15 cellular contexts compared by ENCODE assay signal in genomic region chr6:43038727-43039126, GRCh38. TPM values are rescaled to one million over a fixed set of nuclear protein-coding genes. Genes with fewer than 3 reads are reported as not detected.
DNase-seq lines count a peak whose midpoint lies in the region; ATAC-seq, FAIRE-seq and TF ChIP-seq lines count a peak whose summit lies in the region.
"Had no signal": no experiment of that assay in that cellular context is flagged by ENCODE, and none has a peak within 500 bp of the region (broad histone marks: within the 10 kb centered on the region; RNA-seq: fewer than 3 reads in every experiment).

No MANE protein-coding gene starts in this region.

- no peak overlapping the region for H3K4me3 ChIP-seq in K562
- H3K4me3 ChIP-seq in trophoblast cell (ENCODE audit: low read depth, low read length) = peak overlapping the region; percentile 20
- no peak overlapping the region for H3K4me3 ChIP-seq in endodermal cell (ENCODE audit: low read length)
- H3K4me3 ChIP-seq: BLaER1 treated with 17β-estradiol and CSF1 and Interleukin-3, amounts not matched to agents 10 nM and 100 nM had no signal

- H3K4me1 Mint-ChIP-seq in activated CD4-positive, alpha-beta memory T cell treated with anti-CD3 and anti-CD28 coated beads, Interleukin-2, amount 10 ng/mL, durations not matched to agents 7 days and 5 days = no peaks in the 10 kb centered on the region
- H3K4me1 Mint-ChIP-seq in activated CD4-positive, alpha-beta memory T cell treated with anti-CD3 and anti-CD28 coated beads for 36 hours (ENCODE audit: low read depth) = no peaks in the 10 kb centered on the region
- H3K4me1 Mint-ChIP-seq in endodermal cell (no peaks in the 10 kb centered on the region), T-cell (no peaks in the 10 kb centered on the region)
- H3K4me1 Mint-ChIP-seq: B cell had no signal

- no peak for TF ChIP-seq EP300 in K562 (IDR thresholded peaks at IDR 0.05; ENCODE audit: low read length)

- H3K36me3 ChIP-seq in K562 (ENCODE audit: control insufficient read depth, insufficient read depth, low read length) = peaks cover 80% of the 10 kb centered on the region
- peaks cover 74 to 76% of the 10 kb centered on the region in 2 experiments for H3K36me3 ChIP-seq in trophoblast cell (ENCODE audit: control insufficient read depth in 1 of 2, insufficient read depth in 2 of 2, low read length in 2 of 2)
- peaks cover 67% of the 10 kb centered on the region for H3K36me3 ChIP-seq in endodermal cell (ENCODE audit: control insufficient read depth, insufficient read depth, low read length)

- no peak overlapping the region for H3K4ac ChIP-seq in trophoblast cell (ENCODE audit: low read depth, low read length)

- H3K4me2 ChIP-seq in K562 (ENCODE audit: insufficient read depth, low read length) (no peak overlapping the region), trophoblast cell (ENCODE audit: low read length) (no peak overlapping the region)
- H3K4me2 ChIP-seq: BLaER1 treated with 17β-estradiol and CSF1 and Interleukin-3, amounts not matched to agents 10 nM and 100 nM had no signal

- ATAC-seq in K562 (peak; percentile 46), T-cell (replicated peaks in 1 of 4) (no peak)
- ATAC-seq: CD8-positive, alpha-beta T cell had no signal

- no peak overlapping the region for H4K12ac ChIP-seq in trophoblast cell (ENCODE audit: low read depth, low read length)

- TF ChIP-seq POLR2A in K562 (conservative IDR thresholded peaks at IDR 0.05) = 0 out of 2 replicates have a peak, but pooled peaks have one; percentile 40

- peaks cover 40% of the 10 kb centered on the region for H3K36me3 Mint-ChIP-seq in activated CD4-positive, alpha-beta memory T cell treated with anti-CD3 and anti-CD28 coated beads, Interleukin-2, amount 10 ng/mL, durations not matched to agents 7 days and 5 days (ENCODE audit: low read depth)
- H3K36me3 Mint-ChIP-seq in activated CD4-positive, alpha-beta memory T cell treated with anti-CD3 and anti-CD28 coated beads for 36 hours = peaks cover 35% of the 10 kb centered on the region
- peaks cover 76% of the 10 kb centered on the region for H3K36me3 Mint-ChIP-seq in endodermal cell (ENCODE audit: low read depth)
- peaks cover 43% of the 10 kb centered on the region for H3K36me3 Mint-ChIP-seq in T-cell

- POLR2A ChIA-PET in activated CD4-positive, alpha-beta memory T cell treated with anti-CD3 and anti-CD28 coated beads, Interleukin-2, amount 10 ng/mL, durations not matched to agents 7 days and 5 days (lab: Charles Lee) = no interaction called here
- POLR2A ChIA-PET in activated CD4-positive, alpha-beta memory T cell treated with anti-CD3 and anti-CD28 coated beads for 36 hours (lab: Charles Lee) = no interaction called here
- POLR2A ChIA-PET in RWPE1 (lab: Yijun Ruan, JAX; ENCODE audit: low non-redundant PET) (no interaction called here), K562 (lab: Yijun Ruan, JAX) (interaction anchor here (0.6 to 2.6 kb wide), 6 partner anchors 10 to 105 kb away, joined by 3 to 7 read pairs (median 4); no protein-coding TSS in a partner anchor), T-cell (lab: Charles Lee) (no interaction called here)

- H3K27ac Mint-ChIP-seq in activated CD4-positive, alpha-beta memory T cell treated with anti-CD3 and anti-CD28 coated beads, Interleukin-2, amount 10 ng/mL, durations not matched to agents 7 days and 5 days = peak overlapping the region; percentile 35
- no peak overlapping the region for H3K27ac Mint-ChIP-seq in activated CD4-positive, alpha-beta memory T cell treated with anti-CD3 and anti-CD28 coated beads for 36 hours
- H3K27ac Mint-ChIP-seq in endodermal cell = no peak overlapping the region
- no peak overlapping the region for H3K27ac Mint-ChIP-seq in T-cell
- H3K27ac Mint-ChIP-seq: B cell; CD8-positive, alpha-beta T cell had no signal

- CTCF ChIA-PET in activated CD4-positive, alpha-beta memory T cell treated with anti-CD3 and anti-CD28 coated beads, Interleukin-2, amount 10 ng/mL, durations not matched to agents 7 days and 5 days (lab: Charles Lee) = interaction anchor here (0.6 kb wide), 1 partner anchor 23 kb away, joined by 5 read pairs; no protein-coding TSS in a partner anchor
- CTCF ChIA-PET in activated CD4-positive, alpha-beta memory T cell treated with anti-CD3 and anti-CD28 coated beads for 36 hours (lab: Charles Lee) = interaction anchor here (0.8 kb wide), 1 partner anchor 91 kb away, joined by 3 read pairs; no protein-coding TSS in a partner anchor
- CTCF ChIA-PET in RWPE1 (lab: Yijun Ruan, JAX) = interaction anchor here (0.6 kb wide), 2 partner anchors 50 to 1026 kb away, joined by 3 to 5 read pairs; no protein-coding TSS in a partner anchor
- CTCF ChIA-PET in K562 (lab: Yijun Ruan, JAX; ENCODE audit: low intra/inter-chr PET ratio) = no interaction called here
- CTCF ChIA-PET in T-cell (lab: Charles Lee) = no interaction called here

- no peak overlapping the region for H3K14ac ChIP-seq in trophoblast cell (ENCODE audit: low read length)

- peak overlapping the region; percentile 10; the same call in 1 of the 2 replicates for H3K27ac ChIP-seq in RWPE1
- H3K27ac ChIP-seq in K562 (ENCODE audit: extremely low read depth, low read depth, low read length) = no peak overlapping the region
- H3K27ac ChIP-seq in trophoblast cell (ENCODE audit: low read depth, low read length) = no peak overlapping the region
- no peak overlapping the region for H3K27ac ChIP-seq in endodermal cell (ENCODE audit: low read depth, low read length)
- H3K27ac ChIP-seq: BLaER1 treated with 17β-estradiol and CSF1 and Interleukin-3, amounts not matched to agents 10 nM and 100 nM had no signal

- H3K4me3 Mint-ChIP-seq in activated CD4-positive, alpha-beta memory T cell treated with anti-CD3 and anti-CD28 coated beads, Interleukin-2, amount 10 ng/mL, durations not matched to agents 7 days and 5 days = no peak overlapping the region
- H3K4me3 Mint-ChIP-seq in activated CD4-positive, alpha-beta memory T cell treated with anti-CD3 and anti-CD28 coated beads for 36 hours = no peak overlapping the region
- H3K4me3 Mint-ChIP-seq in endodermal cell (no peak overlapping the region), T-cell (no peak overlapping the region)
- H3K4me3 Mint-ChIP-seq: B cell; CD8-positive, alpha-beta T cell had no signal

- H2AK5ac ChIP-seq in trophoblast cell (ENCODE audit: low read length) = no peak overlapping the region

- in situ Hi-C loops in K562 (cut with MboI) = no loop called here

- no TSS peak for BruUV-seq in K562 (replicated peaks; lab: Mats Ljungman, UMichigan)

- H4K8ac ChIP-seq in trophoblast cell (ENCODE audit: low read depth, low read length) = no peak overlapping the region

- no peaks in the 10 kb centered on the region for H3K79me2 ChIP-seq in K562 (ENCODE audit: control insufficient read depth, insufficient read depth, low read length)
- no peaks in the 10 kb centered on the region for H3K79me2 ChIP-seq in trophoblast cell (ENCODE audit: control insufficient read depth, insufficient read depth, low read length, poor library complexity)

- no peaks in the 10 kb centered on the region for H3K9me3 Mint-ChIP-seq in activated CD4-positive, alpha-beta memory T cell treated with anti-CD3 and anti-CD28 coated beads, Interleukin-2, amount 10 ng/mL, durations not matched to agents 7 days and 5 days
- H3K9me3 Mint-ChIP-seq in activated CD4-positive, alpha-beta memory T cell treated with anti-CD3 and anti-CD28 coated beads for 36 hours = no peaks in the 10 kb centered on the region
- no peaks in the 10 kb centered on the region for H3K9me3 Mint-ChIP-seq in endodermal cell
- H3K9me3 Mint-ChIP-seq in T-cell = no peaks in the 10 kb centered on the region
- H3K9me3 Mint-ChIP-seq: CD8-positive, alpha-beta T cell had no signal

- FAIRE-seq in K562 (lab: Jason Lieb, UNC) = no peak

- H2AFZ ChIP-seq in K562 (ENCODE audit: low read depth, low read length) (no peak overlapping the region), trophoblast cell (ENCODE audit: insufficient read depth, low read length, poor library complexity) (no peak overlapping the region)

- H2BK5ac ChIP-seq in trophoblast cell (ENCODE audit: low read depth, low read length, poor library complexity) = no peak overlapping the region

- no peak overlapping the region for H2BK120ac ChIP-seq in trophoblast cell (ENCODE audit: insufficient read depth, low read length, poor library complexity)

- H4K20me1 ChIP-seq in K562 (replicated peaks; ENCODE audit: control insufficient read depth, insufficient read depth, low read length) = no peaks in the 10 kb centered on the region; the same call in 1 of the 2 replicates

- peaks cover 6% of the 10 kb centered on the region for H3K9me1 ChIP-seq in K562 (ENCODE audit: control insufficient read depth, insufficient read depth, low read length)

- no peak overlapping the region for H3K23ac ChIP-seq in trophoblast cell (ENCODE audit: low read length)

- H3K79me1 ChIP-seq in trophoblast cell (ENCODE audit: low read length) = no peaks in the 10 kb centered on the region

- H3K9me3 ChIP-seq in K562 (replicated peaks; ENCODE audit: control insufficient read depth, insufficient read depth, low read depth, low read length) (no peaks in the 10 kb centered on the region), trophoblast cell (ENCODE audit: insufficient read depth, low read depth, low read length) (peaks cover 1% of the 10 kb centered on the region), endodermal cell (ENCODE audit: control insufficient read depth, low read length) (no peaks in the 10 kb centered on the region)
- H3K9me3 ChIP-seq: BLaER1 treated with 17β-estradiol and CSF1 and Interleukin-3, amounts not matched to agents 10 nM and 100 nM had no signal

- H4K91ac ChIP-seq in trophoblast cell (ENCODE audit: low read depth, low read length) = no peak overlapping the region

- peak overlapping the region in 1 of 2 experiments; percentile 75; a peak in 1 of 4 replicates for H3K9ac ChIP-seq in K562 (ENCODE audit: insufficient read depth in 1 of 2, low read depth in 2 of 2, low read length in 2 of 2)
- no peak overlapping the region for H3K9ac ChIP-seq in trophoblast cell (ENCODE audit: low read length)
- H3K9ac ChIP-seq in endodermal cell (ENCODE audit: extremely low read depth, low read length, poor library complexity, severe bottlenecking) = no peak overlapping the region
- H3K9ac ChIP-seq: BLaER1 treated with 17β-estradiol and CSF1 and Interleukin-3, amounts not matched to agents 10 nM and 100 nM had no signal

- WGBS in K562 (ENCODE audit: insufficient coverage, low coverage, missing lambda C conversion rate) = 54% methylated on average over 8 of the region's 9 CpGs
- no CpG with 5 or more reads among the region's 9 CpGs for WGBS in trophoblast cell (ENCODE audit: extremely low coverage, insufficient coverage, insufficient read length)
- 92 to 95% methylated on average over 8 to 9 of the region's 9 CpGs for WGBS in endodermal cell (ENCODE audit: insufficient coverage in 1 of 2, insufficient read length in 1 of 2), 2 experiments

- DNase-seq in activated CD4-positive, alpha-beta memory T cell treated with anti-CD3 and anti-CD28 coated beads, Interleukin-2, amount 10 ng/mL, durations not matched to agents 7 days and 5 days = no peak
- DNase-seq in activated CD4-positive, alpha-beta memory T cell treated with anti-CD3 and anti-CD28 coated beads for 36 hours = no peak
- no peak for DNase-seq in RWPE1 (ENCODE audit: low spot score)
- no peak for DNase-seq in K562 (ENCODE audit: extremely low read depth in 1 of 4, low spot score in 3 of 4)
- no peak for DNase-seq in trophoblast cell
- no peak for DNase-seq in endodermal cell
- DNase-seq in T-cell = no peak
- DNase-seq: Calu3; CD8-positive, alpha-beta T cell; DMS79 treated with DMSO at 0.1 percent for 48 hours; GF-D8; GOT3; H7 had no signal

- no peak overlapping the region for H3K18ac ChIP-seq in trophoblast cell (ENCODE audit: low read length)

- H3K27me3 Mint-ChIP-seq in activated CD4-positive, alpha-beta memory T cell treated with anti-CD3 and anti-CD28 coated beads, Interleukin-2, amount 10 ng/mL, durations not matched to agents 7 days and 5 days = no peaks in the 10 kb centered on the region
- no peaks in the 10 kb centered on the region for H3K27me3 Mint-ChIP-seq in activated CD4-positive, alpha-beta memory T cell treated with anti-CD3 and anti-CD28 coated beads for 36 hours
- H3K27me3 Mint-ChIP-seq in endodermal cell (ENCODE audit: insufficient read depth) (no peaks in the 10 kb centered on the region), T-cell (no peaks in the 10 kb centered on the region)
- H3K27me3 Mint-ChIP-seq: B cell had no signal

- TF ChIP-seq RAD21 in K562 (CRISPR knock-in tag; conservative IDR thresholded peaks at IDR 0.05 in 1 of 2, IDR thresholded peaks at IDR 0.05 in 1 of 2) = no peak

- H3K4me1 ChIP-seq in K562 (replicated peaks in 1 of 2; ENCODE audit: control insufficient read depth in 2 of 2, insufficient read depth in 2 of 2, low read length in 2 of 2) = peaks cover 0 to 10% of the 10 kb centered on the region in 2 experiments; a peak in 3 of 5 replicates
- H3K4me1 ChIP-seq in trophoblast cell (ENCODE audit: control insufficient read depth in 1 of 2, insufficient read depth in 2 of 2, low read length in 2 of 2) = no peaks in the 10 kb centered on the region
- no peaks in the 10 kb centered on the region for H3K4me1 ChIP-seq in endodermal cell (ENCODE audit: control insufficient read depth, insufficient read depth, low read length)

- H3K27me3 ChIP-seq in K562 (ENCODE audit: control insufficient read depth in 2 of 2, insufficient read depth in 2 of 2, low read length in 2 of 2) (no peaks in the 10 kb centered on the region), trophoblast cell (ENCODE audit: insufficient read depth, low read length) (no peaks in the 10 kb centered on the region), endodermal cell (ENCODE audit: control insufficient read depth, insufficient read depth, low read length, poor library complexity, severe bottlenecking) (no peaks in the 10 kb centered on the region)
- H3K27me3 ChIP-seq: BLaER1 treated with 17β-estradiol and CSF1 and Interleukin-3, amounts not matched to agents 10 nM and 100 nM had no signal

- no peak overlapping the region for H2BK12ac ChIP-seq in trophoblast cell (ENCODE audit: low read length)

- TF ChIP-seq CTCF in RWPE1 (conservative IDR thresholded peaks at IDR 0.05; ENCODE audit: low read depth) = no peak
- no peak for TF ChIP-seq CTCF in K562 (IDR thresholded peaks at IDR 0.05 in 2 of 3, conservative IDR thresholded peaks at IDR 0.05 in 1 of 3; ENCODE audit: insufficient read depth in 2 of 3, low read depth in 1 of 3, low read length in 3 of 3)
- no peak for TF ChIP-seq CTCF in endodermal cell (conservative IDR thresholded peaks at IDR 0.05)

- intact Hi-C loops in activated CD4-positive, alpha-beta memory T cell treated with anti-CD3 and anti-CD28 coated beads for 36 hours (cut with micrococcal nuclease) = no loop called here
- intact Hi-C loops in K562 (cut with micrococcal nuclease) = no loop called here

RNA-seq across cellular contexts. Expression of gene CUL7, which starts 14.9 kb away (rescaled TPM):
- total RNA-seq in activated CD4-positive, alpha-beta memory T cell treated with anti-CD3 and anti-CD28 coated beads, Interleukin-2, amount 10 ng/mL, durations not matched to agents 7 days and 5 days = 10 to 100 TPM; 12.7 to 13.0 TPM
- total RNA-seq in activated CD4-positive, alpha-beta memory T cell treated with anti-CD3 and anti-CD28 coated beads for 36 hours = 10 to 100 TPM; 23.2 to 23.8 TPM
- total RNA-seq in K562 (2011; cell fraction: chromatin; rRNA removed; ENCODE audit: low replicate concordance) = 70.4 and 175 TPM in 2 replicates
- 86.6 and 96.7 TPM in 2 replicates for total RNA-seq in K562 (2011; cell fraction: nucleolus; rRNA removed)
- total RNA-seq in K562 (2011; cell fraction: nucleoplasm; rRNA removed) = 50.5 and 66.0 TPM in 2 replicates
- total RNA-seq in K562 (2014; rRNA removed) (8.6 and 10.9 TPM in 2 replicates), K562 (2014; rRNA removed; fragmentation: Illumina TruSeq; extraction: Trizol) (3.7 and 4.8 TPM in 2 replicates), K562 (2015; rRNA removed; fragmentation: Illumina TruSeq; extraction: Trizol) (8.0 and 8.3 TPM in 2 replicates), K562 (2021) (13.5 and 14.7 TPM in 2 replicates), endodermal cell (10 to 100 TPM; 39.0 to 51.7 TPM), T-cell (10 to 100 TPM in 3 of 5 donors, 1 to 10 TPM in 2; 6.9 to 15.9 (median 11.6) TPM)
- polyA plus RNA-seq in K562 (2011; rRNA removed) (20.1 and 40.1 TPM in 2 replicates), K562 (2014; fragmentation: Illumina TruSeq; extraction: Trizol) (10.2 and 10.4 TPM in 2 replicates), K562 (2014; fragmentation: Nextera tagmentation; extraction: Ambion mirVana) (under 1 TPM; 0.44 to 0.74 TPM), K562 (2014; rRNA removed) (11.9 and 14.3 TPM in 2 replicates)
- polyA plus RNA-seq in K562 (2011; cell fraction: cytosol; rRNA removed) = 28.7 and 31.1 TPM in 2 replicates
- 166 and 186 TPM in 2 replicates for polyA plus RNA-seq in K562 (2011; cell fraction: nucleus; rRNA removed)
- 16.0 and 41.6 TPM in 2 replicates for polyA plus RNA-seq in K562 (2012)
- polyA minus RNA-seq in K562 (2011; rRNA and poly(A)+ RNA removed) = 23.5 and 28.2 TPM in 2 replicates
- 16.0 and 23.6 TPM in 2 replicates for polyA minus RNA-seq in K562 (2011; cell fraction: cytosol; rRNA and poly(A)+ RNA removed)
- 33.4 and 49.4 TPM in 2 replicates for polyA minus RNA-seq in K562 (2011; cell fraction: nucleus; rRNA and poly(A)+ RNA removed)
- 22.6 and 22.9 TPM in 2 replicates for polyA plus RNA-seq in trophoblast cell (2013)
- 37.9 TPM for polyA plus RNA-seq in endodermal cell (2013, experiment 1 of 2)
- 36.0 TPM for polyA plus RNA-seq in endodermal cell (2013, experiment 2 of 2)

RNA-seq across cellular contexts. Expression of gene RRP36, which starts 17.3 kb away (rescaled TPM):
- total RNA-seq in activated CD4-positive, alpha-beta memory T cell treated with anti-CD3 and anti-CD28 coated beads, Interleukin-2, amount 10 ng/mL, durations not matched to agents 7 days and 5 days = 10 to 100 TPM; 59.2 to 60.4 TPM
- 10 to 100 TPM; 54.0 to 55.6 TPM for total RNA-seq in activated CD4-positive, alpha-beta memory T cell treated with anti-CD3 and anti-CD28 coated beads for 36 hours
- 51.0 and 53.5 TPM in 2 replicates for total RNA-seq in K562 (2011; cell fraction: chromatin; rRNA removed; ENCODE audit: low replicate concordance)
- 31.8 and 33.4 TPM in 2 replicates for total RNA-seq in K562 (2011; cell fraction: nucleolus; rRNA removed)
- 45.2 and 57.8 TPM in 2 replicates for total RNA-seq in K562 (2011; cell fraction: nucleoplasm; rRNA removed)
- total RNA-seq in K562 (2014; rRNA removed) (133 and 150 TPM in 2 replicates), K562 (2014; rRNA removed; fragmentation: Illumina TruSeq; extraction: Trizol) (138 and 143 TPM in 2 replicates), K562 (2015; rRNA removed; fragmentation: Illumina TruSeq; extraction: Trizol) (143 and 144 TPM in 2 replicates), K562 (2021) (101 TPM in 2 replicates), endodermal cell (10 to 100 TPM; 76.9 to 80.6 TPM), T-cell (10 to 100 TPM; 27.3 to 51.2 (median 47.3) TPM)
- polyA plus RNA-seq in K562 (2011; rRNA removed) (68.4 and 83.5 TPM in 2 replicates), K562 (2014; fragmentation: Illumina TruSeq; extraction: Trizol) (93.6 and 114 TPM in 2 replicates), K562 (2014; fragmentation: Nextera tagmentation; extraction: Ambion mirVana) (10 to 100 TPM; 27.6 to 31.7 TPM), K562 (2014; rRNA removed) (129 and 132 TPM in 2 replicates)
- polyA plus RNA-seq in K562 (2011; cell fraction: cytosol; rRNA removed) = 47.5 and 48.7 TPM in 2 replicates
- polyA plus RNA-seq in K562 (2011; cell fraction: nucleus; rRNA removed) = 27.9 and 28.0 TPM in 2 replicates
- 72.2 and 89.9 TPM in 2 replicates for polyA plus RNA-seq in K562 (2012)
- 84.8 and 92.8 TPM in 2 replicates for polyA minus RNA-seq in K562 (2011; rRNA and poly(A)+ RNA removed)
- 31.9 and 35.8 TPM in 2 replicates for polyA minus RNA-seq in K562 (2011; cell fraction: cytosol; rRNA and poly(A)+ RNA removed)
- 14.8 and 22.3 TPM in 2 replicates for polyA minus RNA-seq in K562 (2011; cell fraction: nucleus; rRNA and poly(A)+ RNA removed)
- polyA plus RNA-seq in trophoblast cell (2013) = 81.7 and 88.1 TPM in 2 replicates
- 68.7 TPM for polyA plus RNA-seq in endodermal cell (2013, experiment 1 of 2)
- 67.9 TPM for polyA plus RNA-seq in endodermal cell (2013, experiment 2 of 2)

RNA-seq across cellular contexts. Expression of gene MRPL2, which starts 20.5 kb away (rescaled TPM):
- total RNA-seq in activated CD4-positive, alpha-beta memory T cell treated with anti-CD3 and anti-CD28 coated beads, Interleukin-2, amount 10 ng/mL, durations not matched to agents 7 days and 5 days = 10 to 100 TPM; 46.8 to 57.8 TPM
- 10 to 100 TPM; 91.0 to 95.4 TPM for total RNA-seq in activated CD4-positive, alpha-beta memory T cell treated with anti-CD3 and anti-CD28 coated beads for 36 hours
- 55.0 and 103 TPM in 2 replicates for total RNA-seq in K562 (2011; cell fraction: chromatin; rRNA removed; ENCODE audit: low replicate concordance)
- 75.3 and 93.7 TPM in 2 replicates for total RNA-seq in K562 (2011; cell fraction: nucleolus; rRNA removed)
- total RNA-seq in K562 (2011; cell fraction: nucleoplasm; rRNA removed) = 73.5 and 75.7 TPM in 2 replicates
- total RNA-seq in K562 (2014; rRNA removed) (87.3 and 125 TPM in 2 replicates), K562 (2014; rRNA removed; fragmentation: Illumina TruSeq; extraction: Trizol) (95.4 and 98.5 TPM in 2 replicates), K562 (2015; rRNA removed; fragmentation: Illumina TruSeq; extraction: Trizol) (121 and 125 TPM in 2 replicates), K562 (2021) (254 and 262 TPM in 2 replicates), endodermal cell (10 to 100 TPM; 51.6 to 65.2 TPM), T-cell (10 to 100 TPM; 34.8 to 66.3 (median 52.0) TPM)
- polyA plus RNA-seq in K562 (2011; rRNA removed) (80.6 and 130 TPM in 2 replicates), K562 (2014; fragmentation: Illumina TruSeq; extraction: Trizol) (195 and 200 TPM in 2 replicates), K562 (2014; fragmentation: Nextera tagmentation; extraction: Ambion mirVana) (100 to 1,000 TPM in 1 of 2 experiments, 10 to 100 TPM in 1; 63.1 to 130 TPM), K562 (2014; rRNA removed) (131 and 157 TPM in 2 replicates)
- 93.9 and 148 TPM in 2 replicates for polyA plus RNA-seq in K562 (2011; cell fraction: cytosol; rRNA removed)
- polyA plus RNA-seq in K562 (2011; cell fraction: nucleus; rRNA removed) = 109 and 125 TPM in 2 replicates
- 159 and 194 TPM in 2 replicates for polyA plus RNA-seq in K562 (2012)
- polyA minus RNA-seq in K562 (2011; rRNA and poly(A)+ RNA removed) = 55.0 and 56.7 TPM in 2 replicates
- 65.4 and 78.7 TPM in 2 replicates for polyA minus RNA-seq in K562 (2011; cell fraction: cytosol; rRNA and poly(A)+ RNA removed)
- 19.1 and 29.4 TPM in 2 replicates for polyA minus RNA-seq in K562 (2011; cell fraction: nucleus; rRNA and poly(A)+ RNA removed)
- 47.4 and 49.7 TPM in 2 replicates for polyA plus RNA-seq in trophoblast cell (2013)
- polyA plus RNA-seq in endodermal cell (2013, experiment 1 of 2) = 64.5 TPM
- 63.3 TPM for polyA plus RNA-seq in endodermal cell (2013, experiment 2 of 2)

RNA-seq across cellular contexts. Expression of gene KLC4, which starts 20.7 kb away (rescaled TPM):
- total RNA-seq in activated CD4-positive, alpha-beta memory T cell treated with anti-CD3 and anti-CD28 coated beads, Interleukin-2, amount 10 ng/mL, durations not matched to agents 7 days and 5 days = 10 to 100 TPM; 19.3 to 20.3 TPM
- 10 to 100 TPM; 11.0 to 11.9 TPM for total RNA-seq in activated CD4-positive, alpha-beta memory T cell treated with anti-CD3 and anti-CD28 coated beads for 36 hours
- 66.5 and 104 TPM in 2 replicates for total RNA-seq in K562 (2011; cell fraction: chromatin; rRNA removed; ENCODE audit: low replicate concordance)
- 57.0 and 62.8 TPM in 2 replicates for total RNA-seq in K562 (2011; cell fraction: nucleolus; rRNA removed)
- total RNA-seq in K562 (2011; cell fraction: nucleoplasm; rRNA removed) = 55.2 and 63.2 TPM in 2 replicates
- total RNA-seq in K562 (2014; rRNA removed) = 7.8 and 8.2 TPM in 2 replicates
- 3.5 and 5.9 TPM in 2 replicates for total RNA-seq in K562 (2014; rRNA removed; fragmentation: Illumina TruSeq; extraction: Trizol)
- total RNA-seq in K562 (2015; rRNA removed; fragmentation: Illumina TruSeq; extraction: Trizol) = 5.7 TPM in 2 replicates
- 12.7 and 14.3 TPM in 2 replicates for total RNA-seq in K562 (2021)
- 13.0 and 28.0 TPM in 2 replicates for polyA plus RNA-seq in K562 (2011; rRNA removed)
- polyA plus RNA-seq in K562 (2011; cell fraction: cytosol; rRNA removed) = 8.8 and 11.0 TPM in 2 replicates
- polyA plus RNA-seq in K562 (2011; cell fraction: nucleus; rRNA removed) = 61.4 and 88.8 TPM in 2 replicates
- polyA plus RNA-seq in K562 (2012) = 10.2 and 26.7 TPM in 2 replicates
- 7.4 and 7.7 TPM in 2 replicates for polyA plus RNA-seq in K562 (2014; fragmentation: Illumina TruSeq; extraction: Trizol)
- 1 to 10 TPM; 1.7 to 3.0 TPM for polyA plus RNA-seq in K562 (2014; fragmentation: Nextera tagmentation; extraction: Ambion mirVana)
- 8.5 and 16.2 TPM in 2 replicates for polyA plus RNA-seq in K562 (2014; rRNA removed)
- 8.1 and 12.4 TPM in 2 replicates for polyA minus RNA-seq in K562 (2011; rRNA and poly(A)+ RNA removed)
- 4.9 and 7.6 TPM in 2 replicates for polyA minus RNA-seq in K562 (2011; cell fraction: cytosol; rRNA and poly(A)+ RNA removed)
- 13.9 and 24.8 TPM in 2 replicates for polyA minus RNA-seq in K562 (2011; cell fraction: nucleus; rRNA and poly(A)+ RNA removed)
- polyA plus RNA-seq in trophoblast cell (2013) = 22.8 and 23.4 TPM in 2 replicates
- 10 to 100 TPM; 36.6 to 38.0 TPM for total RNA-seq in endodermal cell
- polyA plus RNA-seq in endodermal cell (2013, experiment 1 of 2) = 40.7 TPM
- polyA plus RNA-seq in endodermal cell (2013, experiment 2 of 2) = 35.4 TPM
- total RNA-seq in T-cell = 10 to 100 TPM; 37.8 to 48.5 (median 45.5) TPM

RNA-seq across cellular contexts. Expression of gene KLHDC3, which starts 24.7 kb away (rescaled TPM):
- total RNA-seq in activated CD4-positive, alpha-beta memory T cell treated with anti-CD3 and anti-CD28 coated beads, Interleukin-2, amount 10 ng/mL, durations not matched to agents 7 days and 5 days = 10 to 100 TPM; 64.6 to 68.7 TPM
- 10 to 100 TPM; 48.1 to 52.3 TPM for total RNA-seq in activated CD4-positive, alpha-beta memory T cell treated with anti-CD3 and anti-CD28 coated beads for 36 hours
- 17.4 and 46.6 TPM in 2 replicates for total RNA-seq in K562 (2011; cell fraction: chromatin; rRNA removed; ENCODE audit: low replicate concordance)
- 40.4 and 42.0 TPM in 2 replicates for total RNA-seq in K562 (2011; cell fraction: nucleolus; rRNA removed)
- total RNA-seq in K562 (2011; cell fraction: nucleoplasm; rRNA removed) = 37.5 and 44.4 TPM in 2 replicates
- 126 and 175 TPM in 2 replicates for total RNA-seq in K562 (2014; rRNA removed)
- total RNA-seq in K562 (2014; rRNA removed; fragmentation: Illumina TruSeq; extraction: Trizol) = 90.4 and 107 TPM in 2 replicates
- 100 and 104 TPM in 2 replicates for total RNA-seq in K562 (2015; rRNA removed; fragmentation: Illumina TruSeq; extraction: Trizol)
- 167 and 171 TPM in 2 replicates for total RNA-seq in K562 (2021)
- 118 and 135 TPM in 2 replicates for polyA plus RNA-seq in K562 (2011; rRNA removed)
- polyA plus RNA-seq in K562 (2011; cell fraction: cytosol; rRNA removed) = 185 and 218 TPM in 2 replicates
- 122 and 129 TPM in 2 replicates for polyA plus RNA-seq in K562 (2011; cell fraction: nucleus; rRNA removed)
- 136 and 151 TPM in 2 replicates for polyA plus RNA-seq in K562 (2012)
- polyA plus RNA-seq in K562 (2014; fragmentation: Illumina TruSeq; extraction: Trizol) = 159 and 168 TPM in 2 replicates
- 10 to 100 TPM in 1 of 2 experiments, 1 to 10 TPM in 1; 4.5 to 14.7 TPM for polyA plus RNA-seq in K562 (2014; fragmentation: Nextera tagmentation; extraction: Ambion mirVana)
- 104 and 136 TPM in 2 replicates for polyA plus RNA-seq in K562 (2014; rRNA removed)
- 82.2 and 107 TPM in 2 replicates for polyA minus RNA-seq in K562 (2011; rRNA and poly(A)+ RNA removed)
- 59.7 and 67.4 TPM in 2 replicates for polyA minus RNA-seq in K562 (2011; cell fraction: cytosol; rRNA and poly(A)+ RNA removed)
- 17.8 and 26.3 TPM in 2 replicates for polyA minus RNA-seq in K562 (2011; cell fraction: nucleus; rRNA and poly(A)+ RNA removed)
- 63.6 and 64.5 TPM in 2 replicates for polyA plus RNA-seq in trophoblast cell (2013)
- 100 to 1,000 TPM; 124 to 135 TPM for total RNA-seq in endodermal cell
- 111 TPM for polyA plus RNA-seq in endodermal cell (2013, experiment 1 of 2)
- polyA plus RNA-seq in endodermal cell (2013, experiment 2 of 2) = 113 TPM
- 10 to 100 TPM; 40.5 to 75.3 (median 66.9) TPM for total RNA-seq in T-cell

Comparison
In these comparisons a context has a peak if more than half of its experiments do, and no peak if none do; other contexts are left out.
1. CTCF ChIA-PET loops: an anchor here in activated CD4-positive, alpha-beta memory T cell treated with anti-CD3 and anti-CD28 coated beads, Interleukin-2, amount 10 ng/mL, durations not matched to agents 7 days and 5 days (0.6 kb wide), activated CD4-positive, alpha-beta memory T cell treated with anti-CD3 and anti-CD28 coated beads for 36 hours (0.8 kb wide) and RWPE1 (0.6 kb wide); none called in K562 and T-cell.